ENCODE assay signal across 2 cellular contexts in the genomic region with DNA sequence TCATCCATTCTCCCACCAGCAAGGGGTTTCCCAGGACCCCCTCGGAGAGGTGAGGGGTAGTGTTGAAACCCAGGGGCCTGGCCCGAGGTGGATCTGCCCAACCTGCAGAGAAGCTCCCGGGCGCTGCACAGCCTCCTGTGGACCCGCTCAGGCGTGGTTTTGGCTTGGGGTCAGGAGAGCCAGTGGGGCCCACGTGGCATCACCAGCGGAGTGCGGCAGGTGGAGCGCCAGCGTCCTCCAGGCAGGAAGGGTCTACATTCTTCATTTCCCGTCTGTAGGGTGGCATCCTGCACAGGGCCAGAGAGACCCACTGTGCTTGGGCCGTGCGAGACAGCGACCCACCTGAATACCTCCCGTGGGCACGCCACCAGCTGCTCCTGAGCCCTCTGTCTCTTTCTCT.
TF ChIP-seq lines count a peak whose summit lies in the region.

No MANE protein-coding gene starts in this region.

TF ChIP-seq in WTC11, 78 proteins besides CTCF, POLR2A, EP300 and RAD21 (continued from another document and continues in another):
- TF ChIP-seq, protein P1, sequence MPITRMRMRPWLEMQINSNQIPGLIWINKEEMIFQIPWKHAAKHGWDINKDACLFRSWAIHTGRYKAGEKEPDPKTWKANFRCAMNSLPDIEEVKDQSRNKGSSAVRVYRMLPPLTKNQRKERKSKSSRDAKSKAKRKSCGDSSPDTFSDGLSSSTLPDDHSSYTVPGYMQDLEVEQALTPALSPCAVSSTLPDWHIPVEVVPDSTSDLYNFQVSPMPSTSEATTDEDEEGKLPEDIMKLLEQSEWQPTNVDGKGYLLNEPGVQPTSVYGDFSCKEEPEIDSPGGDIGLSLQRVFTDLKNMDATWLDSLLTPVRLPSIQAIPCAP (CRISPR knock-in tag; IDR thresholded peaks at IDR 0.05) = no peak
- TF ChIP-seq, protein P2, sequence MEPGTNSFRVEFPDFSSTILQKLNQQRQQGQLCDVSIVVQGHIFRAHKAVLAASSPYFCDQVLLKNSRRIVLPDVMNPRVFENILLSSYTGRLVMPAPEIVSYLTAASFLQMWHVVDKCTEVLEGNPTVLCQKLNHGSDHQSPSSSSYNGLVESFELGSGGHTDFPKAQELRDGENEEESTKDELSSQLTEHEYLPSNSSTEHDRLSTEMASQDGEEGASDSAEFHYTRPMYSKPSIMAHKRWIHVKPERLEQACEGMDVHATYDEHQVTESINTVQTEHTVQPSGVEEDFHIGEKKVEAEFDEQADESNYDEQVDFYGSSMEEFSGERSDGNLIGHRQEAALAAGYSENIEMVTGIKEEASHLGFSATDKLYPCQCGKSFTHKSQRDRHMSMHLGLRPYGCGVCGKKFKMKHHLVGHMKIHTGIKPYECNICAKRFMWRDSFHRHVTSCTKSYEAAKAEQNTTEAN (CRISPR knock-in tag; IDR thresholded peaks at IDR 0.05) = no peak
- TF ChIP-seq ZNF219 (CRISPR knock-in tag; IDR thresholded peaks at IDR 0.05; ENCODE audit: borderline replicate concordance) (no peak), SMAD3 (CRISPR knock-in tag; IDR thresholded peaks at IDR 0.05; ENCODE audit: borderline replicate concordance) (no peak), GABPB1 (CRISPR knock-in tag; IDR thresholded peaks at IDR 0.05) (no peak), ELF4 (CRISPR knock-in tag; IDR thresholded peaks at IDR 0.05; ENCODE audit: low read depth) (no peak), ZNF263 (CRISPR knock-in tag; IDR thresholded peaks at IDR 0.05; ENCODE audit: low read depth) (no peak)
- TF ChIP-seq, protein P3, sequence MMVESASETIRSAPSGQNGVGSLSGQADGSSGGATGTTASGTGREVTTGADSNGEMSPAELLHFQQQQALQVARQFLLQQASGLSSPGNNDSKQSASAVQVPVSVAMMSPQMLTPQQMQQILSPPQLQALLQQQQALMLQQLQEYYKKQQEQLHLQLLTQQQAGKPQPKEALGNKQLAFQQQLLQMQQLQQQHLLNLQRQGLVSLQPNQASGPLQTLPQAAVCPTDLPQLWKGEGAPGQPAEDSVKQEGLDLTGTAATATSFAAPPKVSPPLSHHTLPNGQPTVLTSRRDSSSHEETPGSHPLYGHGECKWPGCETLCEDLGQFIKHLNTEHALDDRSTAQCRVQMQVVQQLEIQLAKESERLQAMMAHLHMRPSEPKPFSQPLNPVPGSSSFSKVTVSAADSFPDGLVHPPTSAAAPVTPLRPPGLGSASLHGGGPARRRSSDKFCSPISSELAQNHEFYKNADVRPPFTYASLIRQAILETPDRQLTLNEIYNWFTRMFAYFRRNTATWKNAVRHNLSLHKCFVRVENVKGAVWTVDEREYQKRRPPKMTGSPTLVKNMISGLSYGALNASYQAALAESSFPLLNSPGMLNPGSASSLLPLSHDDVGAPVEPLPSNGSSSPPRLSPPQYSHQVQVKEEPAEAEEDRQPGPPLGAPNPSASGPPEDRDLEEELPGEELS (CRISPR knock-in tag; IDR thresholded peaks at IDR 0.05) = no peak
- TF ChIP-seq, protein P4, sequence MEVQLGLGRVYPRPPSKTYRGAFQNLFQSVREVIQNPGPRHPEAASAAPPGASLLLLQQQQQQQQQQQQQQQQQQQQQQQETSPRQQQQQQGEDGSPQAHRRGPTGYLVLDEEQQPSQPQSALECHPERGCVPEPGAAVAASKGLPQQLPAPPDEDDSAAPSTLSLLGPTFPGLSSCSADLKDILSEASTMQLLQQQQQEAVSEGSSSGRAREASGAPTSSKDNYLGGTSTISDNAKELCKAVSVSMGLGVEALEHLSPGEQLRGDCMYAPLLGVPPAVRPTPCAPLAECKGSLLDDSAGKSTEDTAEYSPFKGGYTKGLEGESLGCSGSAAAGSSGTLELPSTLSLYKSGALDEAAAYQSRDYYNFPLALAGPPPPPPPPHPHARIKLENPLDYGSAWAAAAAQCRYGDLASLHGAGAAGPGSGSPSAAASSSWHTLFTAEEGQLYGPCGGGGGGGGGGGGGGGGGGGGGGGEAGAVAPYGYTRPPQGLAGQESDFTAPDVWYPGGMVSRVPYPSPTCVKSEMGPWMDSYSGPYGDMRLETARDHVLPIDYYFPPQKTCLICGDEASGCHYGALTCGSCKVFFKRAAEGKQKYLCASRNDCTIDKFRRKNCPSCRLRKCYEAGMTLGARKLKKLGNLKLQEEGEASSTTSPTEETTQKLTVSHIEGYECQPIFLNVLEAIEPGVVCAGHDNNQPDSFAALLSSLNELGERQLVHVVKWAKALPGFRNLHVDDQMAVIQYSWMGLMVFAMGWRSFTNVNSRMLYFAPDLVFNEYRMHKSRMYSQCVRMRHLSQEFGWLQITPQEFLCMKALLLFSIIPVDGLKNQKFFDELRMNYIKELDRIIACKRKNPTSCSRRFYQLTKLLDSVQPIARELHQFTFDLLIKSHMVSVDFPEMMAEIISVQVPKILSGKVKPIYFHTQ (CRISPR knock-in tag; IDR thresholded peaks at IDR 0.05) = no peak
- TF ChIP-seq, protein P5, sequence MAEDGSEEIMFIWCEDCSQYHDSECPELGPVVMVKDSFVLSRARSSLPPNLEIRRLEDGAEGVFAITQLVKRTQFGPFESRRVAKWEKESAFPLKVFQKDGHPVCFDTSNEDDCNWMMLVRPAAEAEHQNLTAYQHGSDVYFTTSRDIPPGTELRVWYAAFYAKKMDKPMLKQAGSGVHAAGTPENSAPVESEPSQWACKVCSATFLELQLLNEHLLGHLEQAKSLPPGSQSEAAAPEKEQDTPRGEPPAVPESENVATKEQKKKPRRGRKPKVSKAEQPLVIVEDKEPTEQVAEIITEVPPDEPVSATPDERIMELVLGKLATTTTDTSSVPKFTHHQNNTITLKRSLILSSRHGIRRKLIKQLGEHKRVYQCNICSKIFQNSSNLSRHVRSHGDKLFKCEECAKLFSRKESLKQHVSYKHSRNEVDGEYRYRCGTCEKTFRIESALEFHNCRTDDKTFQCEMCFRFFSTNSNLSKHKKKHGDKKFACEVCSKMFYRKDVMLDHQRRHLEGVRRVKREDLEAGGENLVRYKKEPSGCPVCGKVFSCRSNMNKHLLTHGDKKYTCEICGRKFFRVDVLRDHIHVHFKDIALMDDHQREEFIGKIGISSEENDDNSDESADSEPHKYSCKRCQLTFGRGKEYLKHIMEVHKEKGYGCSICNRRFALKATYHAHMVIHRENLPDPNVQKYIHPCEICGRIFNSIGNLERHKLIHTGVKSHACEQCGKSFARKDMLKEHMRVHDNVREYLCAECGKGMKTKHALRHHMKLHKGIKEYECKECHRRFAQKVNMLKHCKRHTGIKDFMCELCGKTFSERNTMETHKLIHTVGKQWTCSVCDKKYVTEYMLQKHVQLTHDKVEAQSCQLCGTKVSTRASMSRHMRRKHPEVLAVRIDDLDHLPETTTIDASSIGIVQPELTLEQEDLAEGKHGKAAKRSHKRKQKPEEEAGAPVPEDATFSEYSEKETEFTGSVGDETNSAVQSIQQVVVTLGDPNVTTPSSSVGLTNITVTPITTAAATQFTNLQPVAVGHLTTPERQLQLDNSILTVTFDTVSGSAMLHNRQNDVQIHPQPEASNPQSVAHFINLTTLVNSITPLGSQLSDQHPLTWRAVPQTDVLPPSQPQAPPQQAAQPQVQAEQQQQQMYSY (CRISPR knock-in tag; IDR thresholded peaks at IDR 0.05) = no peak
- TF ChIP-seq, protein P6, sequence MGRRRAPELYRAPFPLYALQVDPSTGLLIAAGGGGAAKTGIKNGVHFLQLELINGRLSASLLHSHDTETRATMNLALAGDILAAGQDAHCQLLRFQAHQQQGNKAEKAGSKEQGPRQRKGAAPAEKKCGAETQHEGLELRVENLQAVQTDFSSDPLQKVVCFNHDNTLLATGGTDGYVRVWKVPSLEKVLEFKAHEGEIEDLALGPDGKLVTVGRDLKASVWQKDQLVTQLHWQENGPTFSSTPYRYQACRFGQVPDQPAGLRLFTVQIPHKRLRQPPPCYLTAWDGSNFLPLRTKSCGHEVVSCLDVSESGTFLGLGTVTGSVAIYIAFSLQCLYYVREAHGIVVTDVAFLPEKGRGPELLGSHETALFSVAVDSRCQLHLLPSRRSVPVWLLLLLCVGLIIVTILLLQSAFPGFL (CRISPR knock-in tag; IDR thresholded peaks at IDR 0.05; ENCODE audit: borderline replicate concordance) = no peak

TF ChIP-seq in neural cell, 6 proteins besides CTCF, POLR2A, EP300 and RAD21:
- TF ChIP-seq, protein P7, sequence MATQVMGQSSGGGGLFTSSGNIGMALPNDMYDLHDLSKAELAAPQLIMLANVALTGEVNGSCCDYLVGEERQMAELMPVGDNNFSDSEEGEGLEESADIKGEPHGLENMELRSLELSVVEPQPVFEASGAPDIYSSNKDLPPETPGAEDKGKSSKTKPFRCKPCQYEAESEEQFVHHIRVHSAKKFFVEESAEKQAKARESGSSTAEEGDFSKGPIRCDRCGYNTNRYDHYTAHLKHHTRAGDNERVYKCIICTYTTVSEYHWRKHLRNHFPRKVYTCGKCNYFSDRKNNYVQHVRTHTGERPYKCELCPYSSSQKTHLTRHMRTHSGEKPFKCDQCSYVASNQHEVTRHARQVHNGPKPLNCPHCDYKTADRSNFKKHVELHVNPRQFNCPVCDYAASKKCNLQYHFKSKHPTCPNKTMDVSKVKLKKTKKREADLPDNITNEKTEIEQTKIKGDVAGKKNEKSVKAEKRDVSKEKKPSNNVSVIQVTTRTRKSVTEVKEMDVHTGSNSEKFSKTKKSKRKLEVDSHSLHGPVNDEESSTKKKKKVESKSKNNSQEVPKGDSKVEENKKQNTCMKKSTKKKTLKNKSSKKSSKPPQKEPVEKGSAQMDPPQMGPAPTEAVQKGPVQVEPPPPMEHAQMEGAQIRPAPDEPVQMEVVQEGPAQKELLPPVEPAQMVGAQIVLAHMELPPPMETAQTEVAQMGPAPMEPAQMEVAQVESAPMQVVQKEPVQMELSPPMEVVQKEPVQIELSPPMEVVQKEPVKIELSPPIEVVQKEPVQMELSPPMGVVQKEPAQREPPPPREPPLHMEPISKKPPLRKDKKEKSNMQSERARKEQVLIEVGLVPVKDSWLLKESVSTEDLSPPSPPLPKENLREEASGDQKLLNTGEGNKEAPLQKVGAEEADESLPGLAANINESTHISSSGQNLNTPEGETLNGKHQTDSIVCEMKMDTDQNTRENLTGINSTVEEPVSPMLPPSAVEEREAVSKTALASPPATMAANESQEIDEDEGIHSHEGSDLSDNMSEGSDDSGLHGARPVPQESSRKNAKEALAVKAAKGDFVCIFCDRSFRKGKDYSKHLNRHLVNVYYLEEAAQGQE (IDR thresholded peaks at IDR 0.05; ENCODE audit: borderline replicate concordance) = no peak
- TF ChIP-seq EZH2 (IDR thresholded peaks at IDR 0.05; ENCODE audit: borderline replicate concordance, insufficient read depth, low read length, poor library complexity, severe bottlenecking) = no peak
